In genomic region chr13:24911135-24911524, GRCh38 we compare ENCODE assay signal across 10 cellular contexts.
A peak's percentile ranks its signal among the peaks of the same experiment; 100 is the strongest.
DNase-seq lines count a peak whose midpoint lies in the region; ATAC-seq and TF ChIP-seq lines count a peak whose summit lies in the region.
"Had no signal": no experiment of that assay in that cellular context is flagged by ENCODE, and none has a peak within 500 bp of the region (broad histone marks: within the 10 kb centered on the region; RNA-seq: fewer than 3 reads in every experiment).

No MANE protein-coding gene starts in this region.

- TF ChIP-seq CTCF in brain microvascular endothelial cell (IDR thresholded peaks at IDR 0.05; ENCODE audit: low read depth, low read length, missing control alignments) = no peak

- H3K27me3 ChIP-seq in brain microvascular endothelial cell (replicated peaks) = no peaks in the 10 kb centered on the region

- no peak for ATAC-seq in HG02678 (IDR thresholded peaks at IDR 0.05; ENCODE audit: unreplicated experiment)

- DNase-seq in EL = peak; percentile 65
- peak; percentile 67 for DNase-seq in LoVo (ENCODE audit: low spot score)
- peak; percentile 55 for DNase-seq in brain microvascular endothelial cell
- DNase-seq in lung microvascular endothelial cell (ENCODE audit: low read depth in 2 of 2) = peak; percentile 77 to 84
- DNase-seq in NCI-H2081 treated with DMSO at 0.1 percent for 48 hours (lab: John Stamatoyannopoulos, UW) = no peak
- no peak for DNase-seq in DMS114 treated with DMSO at 0.1 percent for 48 hours (lab: John Stamatoyannopoulos, UW; ENCODE audit: unreplicated experiment)
- DNase-seq in COR-L47 (lab: John Stamatoyannopoulos, UW) = no peak
- DNase-seq: NCI-H524 treated with DMSO at 0.1 percent for 48 hours; stimulated activated CD4-positive, alpha-beta T cell treated with anti-CD3 and anti-CD28 coated beads, Interleukin-4, amount 100 ng/mL, for 4 hours had no signal

- in situ Hi-C loops in brain microvascular endothelial cell (cut with HindIII; ENCODE audit: low pct_ligation_motif_present, low sequenced_read_pairs) = no loop called here

- no peaks in the 10 kb centered on the region for H3K36me3 ChIP-seq in brain microvascular endothelial cell (replicated peaks)

- H3K4me3 ChIP-seq in brain microvascular endothelial cell (ENCODE audit: low read depth, low read length) = no peak overlapping the region

- peak overlapping the region; percentile 9 for H3K27ac ChIP-seq in brain microvascular endothelial cell

Comparison
In these comparisons a context has a peak if more than half of its experiments do, and no peak if none do; other contexts are left out.
1. DNase-seq: peak in EL (single experiment), LoVo (single experiment), brain microvascular endothelial cell (single experiment) and lung microvascular endothelial cell (2 of 2); none in NCI-H2081 treated with DMSO at 0.1 percent for 48 hours (single experiment), DMS114 treated with DMSO at 0.1 percent for 48 hours (single experiment) and COR-L47 (single experiment).